ENCODE assay signal across 19 cellular contexts in the genomic region with DNA sequence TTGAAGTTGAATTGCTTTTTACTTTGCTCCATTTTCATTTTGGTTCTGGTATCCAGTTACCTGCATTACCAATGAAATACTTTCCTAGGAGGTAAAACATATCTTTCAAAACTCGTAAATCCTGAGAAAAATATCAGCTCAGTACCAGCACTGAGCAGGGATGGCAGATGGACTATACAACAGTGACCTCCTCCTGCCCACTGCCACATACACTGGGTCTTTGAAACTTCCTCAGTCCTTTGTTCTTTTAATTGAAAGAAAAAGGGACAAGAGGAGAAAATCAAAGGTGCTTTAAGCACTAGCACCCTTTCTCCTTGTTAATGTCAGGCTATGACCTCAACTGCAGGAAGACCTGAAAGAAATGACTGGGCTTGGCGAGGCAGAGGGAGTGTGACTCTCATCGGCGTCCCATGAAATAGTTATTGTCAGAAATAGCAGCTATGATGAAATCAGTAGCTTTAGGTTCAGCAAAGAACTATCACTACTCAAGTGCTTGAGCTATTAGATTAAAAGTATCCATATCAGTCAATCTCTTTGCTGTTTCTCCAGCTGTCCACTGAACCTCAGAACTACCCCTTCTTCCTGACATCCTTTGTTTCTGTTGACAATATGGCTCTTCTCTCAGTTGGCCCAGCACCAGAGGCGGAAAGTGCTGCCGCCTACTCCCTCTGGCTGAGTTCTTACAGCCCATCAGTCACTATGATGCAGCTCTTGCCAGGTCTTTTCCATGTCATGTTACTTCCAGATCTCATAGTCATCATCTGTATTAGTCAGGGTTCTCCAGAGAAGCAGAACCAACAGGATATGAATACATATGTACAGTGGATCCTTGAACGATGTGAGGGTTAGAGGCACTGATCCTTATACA.
DNase-seq lines count a peak whose midpoint lies in the region; ATAC-seq and TF ChIP-seq lines count a peak whose summit lies in the region.
"Had no signal": no experiment of that assay in that cellular context is flagged by ENCODE, and none has a peak within 500 bp of the region (broad histone marks: within the 10 kb centered on the region; RNA-seq: fewer than 3 reads in every experiment).

No MANE protein-coding gene starts in this region.

- H3K4me1 Mint-ChIP-seq in activated naive CD8-positive, alpha-beta T cell treated with anti-CD3 and anti-CD28 coated beads, Interleukin-2, amount 50 U/mL, for 24 hours: no peaks in the 10 kb centered on the region
- H3K4me1 Mint-ChIP-seq in effector memory CD8-positive, alpha-beta T cell (ENCODE audit: low read depth in 2 of 2): no peaks in the 10 kb centered on the region
- H3K4me1 Mint-ChIP-seq: activated B cell treated with CpG ODN at 0.5 μM for 24 hours; activated CD8-positive, alpha-beta memory T cell treated with anti-CD3 and anti-CD28 coated beads, Interleukin-2, amount 10 ng/mL, durations not matched to agents 7 days and 5 days; central memory CD8-positive, alpha-beta T cell; IgD-negative memory B cell had no signal

- DNase-seq in COLO829 (ENCODE audit: low spot score) (peak; percentile 50), SK-MEL-5 (ENCODE audit: low read depth, low spot score) (peak; percentile 22), fibroblast of pulmonary artery (ENCODE audit: low read depth) (peak; percentile 0), pons (ENCODE audit: low spot score) (peak; percentile 86), tibial nerve (ENCODE audit: low spot score in 2 of 2) (no peak)
- DNase-seq in activated naive CD8-positive, alpha-beta T cell treated with anti-CD3 and anti-CD28 coated beads, Interleukin-2, amount 50 U/mL, for 24 hours: no peak
- no peak for DNase-seq in effector memory CD8-positive, alpha-beta T cell
- DNase-seq: activated B cell treated with CpG ODN at 0.5 μM for 24 hours; activated CD8-positive, alpha-beta memory T cell treated with anti-CD3 and anti-CD28 coated beads, Interleukin-2, amount 10 ng/mL, durations not matched to agents 7 days and 5 days; left ventricle myocardium superior; NCI-H1092 treated with DMSO at 0.1 percent for 48 hours; NCI-H345; nephron progenitor cell; OCI-M1 had no signal

- in situ Hi-C loops in SK-MEL-5 (cut with HindIII; ENCODE audit: low pct_unique_long_range_greater_than_20kb, low sequenced_read_pairs): no loop called here

- no peak for TF ChIP-seq POLR2A in tibial nerve (IDR thresholded peaks at IDR 0.05)

- H3K9me3 ChIP-seq in tibial nerve: no peaks in the 10 kb centered on the region

- no peaks in the 10 kb centered on the region for H3K36me3 ChIP-seq in tibial nerve

- no peak overlapping the region for H3K4me3 ChIP-seq in fibroblast of pulmonary artery (replicated peaks; ENCODE audit: low read depth, low read length)
- no peak overlapping the region for H3K4me3 ChIP-seq in tibial nerve
- H3K4me3 ChIP-seq: skin epidermis had no signal

- H3K9me3 Mint-ChIP-seq in activated naive CD8-positive, alpha-beta T cell treated with anti-CD3 and anti-CD28 coated beads, Interleukin-2, amount 50 U/mL, for 24 hours: peaks cover 4% of the 10 kb centered on the region
- peaks cover 2 to 7% of the 10 kb centered on the region in 2 donors for H3K9me3 Mint-ChIP-seq in effector memory CD8-positive, alpha-beta T cell
- H3K9me3 Mint-ChIP-seq: activated B cell treated with CpG ODN at 0.5 μM for 24 hours; central memory CD8-positive, alpha-beta T cell had no signal

- no peak overlapping the region for H3K27ac Mint-ChIP-seq in activated naive CD8-positive, alpha-beta T cell treated with anti-CD3 and anti-CD28 coated beads, Interleukin-2, amount 50 U/mL, for 24 hours
- H3K27ac Mint-ChIP-seq in effector memory CD8-positive, alpha-beta T cell: no peak overlapping the region
- H3K27ac Mint-ChIP-seq: activated B cell treated with CpG ODN at 0.5 μM for 24 hours; activated CD8-positive, alpha-beta memory T cell treated with anti-CD3 and anti-CD28 coated beads, Interleukin-2, amount 10 ng/mL, durations not matched to agents 7 days and 5 days; IgD-negative memory B cell; nephron progenitor cell; stimulated activated naive CD8-positive, alpha-beta T cell treated with anti-CD3 and anti-CD28 coated beads, Interleukin-15, Interleukin-2, amounts not matched to agents 100 ng/mL and 50 ng/mL, for 24 hours had no signal

- no peaks in the 10 kb centered on the region for H3K27me3 ChIP-seq in tibial nerve

- H3K4me3 Mint-ChIP-seq in activated naive CD8-positive, alpha-beta T cell treated with anti-CD3 and anti-CD28 coated beads, Interleukin-2, amount 50 U/mL, for 24 hours: no peak overlapping the region
- H3K4me3 Mint-ChIP-seq in effector memory CD8-positive, alpha-beta T cell: no peak overlapping the region
- H3K4me3 Mint-ChIP-seq: activated B cell treated with CpG ODN at 0.5 μM for 24 hours; activated CD8-positive, alpha-beta memory T cell treated with anti-CD3 and anti-CD28 coated beads, Interleukin-2, amount 10 ng/mL, durations not matched to agents 7 days and 5 days; central memory CD8-positive, alpha-beta T cell; IgD-negative memory B cell; nephron progenitor cell; stimulated activated naive CD8-positive, alpha-beta T cell treated with anti-CD3 and anti-CD28 coated beads, Interleukin-15, Interleukin-2, amounts not matched to agents 100 ng/mL and 50 ng/mL, for 24 hours had no signal

- peaks cover 3% of the 10 kb centered on the region for H3K27me3 Mint-ChIP-seq in activated naive CD8-positive, alpha-beta T cell treated with anti-CD3 and anti-CD28 coated beads, Interleukin-2, amount 50 U/mL, for 24 hours
- H3K27me3 Mint-ChIP-seq in effector memory CD8-positive, alpha-beta T cell: peaks cover 0 to 5% of the 10 kb centered on the region in 2 donors
- H3K27me3 Mint-ChIP-seq: activated CD8-positive, alpha-beta memory T cell treated with anti-CD3 and anti-CD28 coated beads, Interleukin-2, amount 10 ng/mL, durations not matched to agents 7 days and 5 days; central memory CD8-positive, alpha-beta T cell had no signal

- TF ChIP-seq CTCF in fibroblast of pulmonary artery (IDR thresholded peaks at IDR 0.05; ENCODE audit: low read length, missing control alignments) (no peak), tibial nerve (IDR thresholded peaks at IDR 0.05) (no peak)

- 48 to 58% methylated on average over 7 of the region's 7 CpGs for WGBS in tibial nerve, 2 donors

- H3K27ac ChIP-seq in tibial nerve: no peak overlapping the region

- H3K36me3 Mint-ChIP-seq in activated naive CD8-positive, alpha-beta T cell treated with anti-CD3 and anti-CD28 coated beads, Interleukin-2, amount 50 U/mL, for 24 hours (ENCODE audit: low read depth): no peaks in the 10 kb centered on the region
- H3K36me3 Mint-ChIP-seq in effector memory CD8-positive, alpha-beta T cell (ENCODE audit: insufficient read depth): no peaks in the 10 kb centered on the region
- H3K36me3 Mint-ChIP-seq: activated CD8-positive, alpha-beta memory T cell treated with anti-CD3 and anti-CD28 coated beads, Interleukin-2, amount 10 ng/mL, durations not matched to agents 7 days and 5 days; IgD-negative memory B cell had no signal

- no peak for ATAC-seq in HG03097 (IDR thresholded peaks at IDR 0.05; ENCODE audit: low FRiP score, unreplicated experiment)
- no peak for ATAC-seq in activated naive CD8-positive, alpha-beta T cell treated with anti-CD3 and anti-CD28 coated beads, Interleukin-2, amount 50 U/mL, for 24 hours
- ATAC-seq in effector memory CD8-positive, alpha-beta T cell (replicated peaks): no peak
- ATAC-seq: activated CD8-positive, alpha-beta memory T cell treated with anti-CD3 and anti-CD28 coated beads, Interleukin-2, amount 10 ng/mL, durations not matched to agents 7 days and 5 days; left ventricle myocardium superior had no signal

- TF ChIP-seq EP300 in tibial nerve (IDR thresholded peaks at IDR 0.05): no peak

- no peaks in the 10 kb centered on the region for H3K4me1 ChIP-seq in tibial nerve

Comparison
In these comparisons a context has a peak if more than half of its experiments do, and no peak if none do; other contexts are left out.
1. DNase-seq: peak in COLO829 (single experiment), SK-MEL-5 (single experiment), fibroblast of pulmonary artery (single experiment) and pons (single experiment); none in tibial nerve (0 of 2), activated naive CD8-positive, alpha-beta T cell treated with anti-CD3 and anti-CD28 coated beads, Interleukin-2, amount 50 U/mL, for 24 hours (single experiment) and effector memory CD8-positive, alpha-beta T cell (0 of 3).